In the genomic region with DNA sequence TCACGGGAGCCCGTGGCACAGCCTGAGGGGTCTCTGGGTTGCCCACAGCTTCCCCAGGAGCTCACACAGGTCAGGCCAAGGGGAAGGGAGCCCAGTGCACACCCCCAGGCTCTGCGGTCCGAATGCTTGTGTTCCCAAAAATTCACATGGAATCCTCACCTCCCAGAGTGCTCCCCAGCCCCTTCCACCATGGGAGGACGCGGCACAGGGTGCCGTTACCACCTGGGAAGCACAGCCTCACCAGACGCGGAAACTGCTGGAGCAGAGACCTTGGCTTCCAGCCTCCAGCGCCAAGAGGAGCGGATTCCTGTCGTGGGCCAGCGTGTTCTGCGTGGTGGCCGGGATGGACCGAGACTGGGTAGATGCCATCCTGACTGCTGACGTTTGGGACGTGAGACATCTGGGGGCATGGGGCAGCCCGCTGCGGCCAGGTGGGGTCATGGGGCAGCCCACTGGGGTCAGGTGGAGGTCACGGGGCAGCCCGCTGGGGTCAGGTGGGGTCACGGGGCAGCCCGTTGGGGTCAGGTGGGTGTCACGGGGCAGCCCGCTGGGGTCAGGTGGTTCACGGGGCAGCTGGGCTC, we compare ENCODE assay signal across 27 cellular contexts.
"Had no signal": no experiment of that assay in that cellular context is flagged by ENCODE, and none has a peak within 500 bp of the region (broad histone marks: within the 10 kb centered on the region; RNA-seq: fewer than 3 reads in every experiment).

No MANE protein-coding gene starts in this region.

- H3K4me1 ChIP-seq: adrenal gland, gastroesophageal sphincter, sigmoid colon, SJSA1, thyroid gland, upper lobe of left lung had no signal

- H3K4me3 ChIP-seq: adrenal gland, gastroesophageal sphincter, hepatocyte, sigmoid colon, SJSA1, thyroid gland, upper lobe of left lung had no signal

- ATAC-seq: effector memory CD8-positive, alpha-beta T cell; gastroesophageal sphincter; naive thymus-derived CD8-positive, alpha-beta T cell; stimulated activated memory B cell treated with anti-CD40 and anti-IgM and Interleukin-4, amounts not matched to agents 10 μg/mL and 1 μg/mL and 100 μg/mL, for 72 hours had no signal

- H3K4me3 Mint-ChIP-seq: activated CD4-positive, alpha-beta memory T cell treated with anti-CD3 and anti-CD28 coated beads, Interleukin-2, amount 10 ng/mL, durations not matched to agents 7 days and 5 days; activated naive CD8-positive, alpha-beta T cell treated with anti-CD3 and anti-CD28 coated beads for 36 hours; effector memory CD8-positive, alpha-beta T cell; memory B cell; naive thymus-derived CD8-positive, alpha-beta T cell; neural crest cell; stimulated activated memory B cell treated with anti-CD40 and anti-IgM and Interleukin-4, amounts not matched to agents 10 μg/mL and 1 μg/mL and 100 μg/mL, for 72 hours had no signal

- H3K9me3 Mint-ChIP-seq: activated CD4-positive, alpha-beta memory T cell treated with anti-CD3 and anti-CD28 coated beads, Interleukin-2, amount 10 ng/mL, durations not matched to agents 7 days and 5 days; activated naive CD8-positive, alpha-beta T cell treated with anti-CD3 and anti-CD28 coated beads for 36 hours; memory B cell; neural crest cell had no signal

- H3K27ac ChIP-seq: adrenal gland, gastroesophageal sphincter, hepatocyte, sigmoid colon, SJSA1, thyroid gland, upper lobe of left lung had no signal

- H3K4me1 Mint-ChIP-seq: activated naive CD8-positive, alpha-beta T cell treated with anti-CD3 and anti-CD28 coated beads for 36 hours; memory B cell; stimulated activated memory B cell treated with anti-CD40 and anti-IgM and Interleukin-4, amounts not matched to agents 10 μg/mL and 1 μg/mL and 100 μg/mL, for 72 hours had no signal

- DNase-seq: activated CD4-positive, alpha-beta memory T cell treated with anti-CD3 and anti-CD28 coated beads, Interleukin-2, amount 10 ng/mL, durations not matched to agents 7 days and 5 days; activated CD4-positive, alpha-beta T cell treated with anti-CD3 and anti-CD28 coated beads for 4 hours; activated effector memory CD4-positive, alpha-beta T cell treated with Interleukin-2 at 50 U/mL for 16 hours; activated naive CD4-positive, alpha-beta T cell treated with Interleukin-2 at 50 U/mL for 16 hours; activated naive CD8-positive, alpha-beta T cell treated with anti-CD3 and anti-CD28 coated beads for 36 hours; caudate nucleus; cortex of kidney; effector memory CD8-positive, alpha-beta T cell; erythroblast; naive thymus-derived CD8-positive, alpha-beta T cell; occipital lobe; retina; sigmoid colon; small intestine; stimulated activated CD4-positive, alpha-beta T cell treated with anti-CD3 and anti-CD28 coated beads, Interleukin-1b, Interleukin-23, amount 100 ng/mL, for 48 hours; stimulated activated CD4-positive, alpha-beta T cell treated with anti-CD3 and anti-CD28 coated beads, Interleukin-4, amount 100 ng/mL, for 4 hours; stimulated activated CD8-positive, alpha-beta memory T cell treated with anti-CD3 and anti-CD28 coated beads, Interleukin-4, amount 100 ng/mL, for 48 hours; T-helper 1 cell; thyroid gland had no signal

- H3K27ac Mint-ChIP-seq: activated CD4-positive, alpha-beta memory T cell treated with anti-CD3 and anti-CD28 coated beads, Interleukin-2, amount 10 ng/mL, durations not matched to agents 7 days and 5 days; activated naive CD8-positive, alpha-beta T cell treated with anti-CD3 and anti-CD28 coated beads for 36 hours; effector memory CD8-positive, alpha-beta T cell; memory B cell; stimulated activated memory B cell treated with anti-CD40 and anti-IgM and Interleukin-4, amounts not matched to agents 10 μg/mL and 1 μg/mL and 100 μg/mL, for 72 hours had no signal

- H3K27me3 Mint-ChIP-seq: activated naive CD8-positive, alpha-beta T cell treated with anti-CD3 and anti-CD28 coated beads for 36 hours; naive thymus-derived CD8-positive, alpha-beta T cell had no signal

- H3K9me3 ChIP-seq: adrenal gland, gastroesophageal sphincter, sigmoid colon, SJSA1, thyroid gland, upper lobe of left lung had no signal

- H3K36me3 ChIP-seq: adrenal gland, gastroesophageal sphincter, sigmoid colon, SJSA1, thyroid gland, upper lobe of left lung had no signal

- H3K27me3 ChIP-seq: adrenal gland, hepatocyte, sigmoid colon, thyroid gland, upper lobe of left lung had no signal
